Comparison of ENCODE assay signal across 8 cellular contexts in the genomic region with DNA sequence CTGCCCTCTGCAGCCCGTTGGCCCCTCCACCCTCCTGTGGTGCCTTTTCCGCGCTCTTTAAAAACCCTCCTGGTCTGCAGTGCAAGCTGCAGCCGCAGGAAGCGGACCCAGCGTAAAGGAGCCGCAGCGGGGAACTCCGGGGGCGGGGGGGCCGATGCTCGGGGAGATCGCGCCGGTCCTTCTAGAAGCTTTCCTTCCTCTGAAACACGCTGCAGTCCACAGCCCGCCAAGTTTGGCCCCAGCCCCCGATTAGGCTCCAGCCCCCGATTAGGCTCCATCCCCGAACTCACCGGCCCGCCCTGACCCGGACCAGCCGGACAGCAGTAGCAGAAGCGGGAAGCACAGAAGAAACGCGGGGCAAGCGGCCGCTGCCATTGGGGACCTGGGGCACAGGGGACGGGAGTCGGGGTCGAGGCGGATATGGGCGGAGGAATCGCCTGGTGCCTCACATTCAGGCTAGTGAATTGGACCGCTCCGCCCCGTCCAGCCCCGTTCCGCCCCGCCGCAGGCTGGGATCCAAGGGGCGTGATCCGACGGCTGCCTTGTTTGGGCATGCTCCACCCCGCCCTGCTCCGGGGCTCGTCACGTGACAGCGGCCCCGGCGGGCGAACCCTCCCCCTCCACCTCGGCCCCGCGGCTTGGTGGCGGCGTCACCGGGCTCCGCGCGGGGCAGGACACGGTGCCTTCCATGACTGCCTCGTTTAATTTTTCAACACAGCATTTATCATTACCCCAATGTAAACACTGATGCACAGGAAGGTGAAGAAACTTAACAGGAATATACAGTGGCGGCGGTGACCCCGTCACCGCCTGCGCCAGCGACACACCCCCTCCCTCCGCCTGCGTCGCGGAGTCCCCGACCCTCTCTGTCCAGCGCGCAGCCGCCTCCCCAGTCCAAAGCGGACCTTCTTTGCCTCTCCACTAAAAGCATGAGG. TPM values are rescaled to one million over a fixed set of nuclear protein-coding genes. Genes with fewer than 3 reads are reported as not detected.
DNase-seq lines count a peak whose midpoint lies in the region; ATAC-seq, FAIRE-seq and TF ChIP-seq lines count a peak whose summit lies in the region.

No MANE protein-coding gene starts in this region.

- no peaks in the 10 kb centered on the region for H3K36me3 ChIP-seq in A673 (ENCODE audit: insufficient read depth, low read length, poor library complexity, severe bottlenecking)
- H3K36me3 ChIP-seq in WERI-Rb-1, result no peaks in the 10 kb centered on the region
- no peaks in the 10 kb centered on the region for H3K36me3 ChIP-seq in mammary epithelial cell (ENCODE audit: insufficient read depth, low read length)
- H3K36me3 ChIP-seq in small intestine (ENCODE audit: control insufficient read depth in 2 of 2, insufficient read depth in 2 of 2, low read length in 2 of 2), result no peaks in the 10 kb centered on the region

- peak; percentile 38 for TF ChIP-seq POLR2A in GM18526 (IDR thresholded peaks at IDR 0.05; ENCODE audit: extremely low read depth, insufficient read length)

- DNase-seq in A673 (ENCODE audit: low spot score), result peak; percentile 94
- peak; percentile 94 for DNase-seq in NCI-H2196 (lab: John Stamatoyannopoulos, UW; ENCODE audit: unreplicated experiment)
- DNase-seq in WERI-Rb-1, result peak; percentile 96
- peak; percentile 88 for DNase-seq in mammary epithelial cell
- DNase-seq in iPS-NIHi7 (ENCODE audit: extremely low spot score), result peak; percentile 99
- DNase-seq in small intestine, result peak; percentile 89

- intact Hi-C loops in A673 (cut with micrococcal nuclease; ENCODE audit: unreplicated experiment) (no loop called here), mammary epithelial cell (cut with micrococcal nuclease) (loop anchor here (1.0 kb wide), 1 partner anchor 64 kb away; the partner anchor contains the start of gene ULBP3)

- H3K79me2 ChIP-seq in mammary epithelial cell (ENCODE audit: insufficient read depth, low read length), result no peaks in the 10 kb centered on the region

- TF ChIP-seq CTCF in A673 (conservative IDR thresholded peaks at IDR 0.05; ENCODE audit: low read depth, low read length), result no peak
- 0 out of 2 replicates have a peak, but pooled peaks have one; percentile 17 for TF ChIP-seq CTCF in WERI-Rb-1 (IDR thresholded peaks at IDR 0.05; ENCODE audit: low read depth, low read length)
- TF ChIP-seq CTCF in mammary epithelial cell (conservative IDR thresholded peaks at IDR 0.05 in 1 of 2, IDR thresholded peaks at IDR 0.05 in 1 of 2; ENCODE audit: extremely low read depth in 1 of 2, insufficient read depth in 1 of 2, low read depth in 1 of 2, low read length in 2 of 2), result no peak

- ATAC-seq in HG03097 (IDR thresholded peaks at IDR 0.05; ENCODE audit: low FRiP score, unreplicated experiment), result peak; percentile 58

- 28% methylated on average over 19 of the region's 79 CpGs for WGBS in mammary epithelial cell (ENCODE audit: low coverage, missing lambda C conversion rate)
- 0 to 1% (median 1%) methylated on average over 72 to 79 of the region's 79 CpGs for WGBS in small intestine, 3 donors

- peak overlapping the region; percentile 98 for H3K4me2 ChIP-seq in mammary epithelial cell (ENCODE audit: insufficient read depth, low read depth, low read length)

- peak overlapping the region; percentile 99 for H2AFZ ChIP-seq in mammary epithelial cell (ENCODE audit: low read depth, low read length)

- H4K20me1 ChIP-seq in mammary epithelial cell (ENCODE audit: insufficient read depth, low read length), result no peaks in the 10 kb centered on the region

- peak overlapping the region; percentile 79 for H3K4me3 ChIP-seq in A673 (ENCODE audit: low read depth, low read length, poor library complexity, severe bottlenecking)
- H3K4me3 ChIP-seq in WERI-Rb-1 (ENCODE audit: low read depth, low read length), result peak overlapping the region; percentile 69
- H3K4me3 ChIP-seq in mammary epithelial cell (replicated peaks in 1 of 3; ENCODE audit: insufficient read depth in 1 of 3, low read depth in 2 of 3, low read length in 3 of 3), result peak overlapping the region; percentile 66 to 88 (median 75)
- peak overlapping the region; percentile 46 to 52 for H3K4me3 ChIP-seq in small intestine (ENCODE audit: low read depth in 1 of 2, low read length in 2 of 2)

- no peaks in the 10 kb centered on the region for H3K4me1 ChIP-seq in A673 (ENCODE audit: insufficient read depth, low read length, poor library complexity, severe bottlenecking)
- H3K4me1 ChIP-seq in mammary epithelial cell (ENCODE audit: insufficient read depth, low read length), result peaks cover 14% of the 10 kb centered on the region
- peaks cover 0 to 2% of the 10 kb centered on the region in 2 donors for H3K4me1 ChIP-seq in small intestine (ENCODE audit: control insufficient read depth in 2 of 2, insufficient read depth in 1 of 2, low read depth in 1 of 2, low read length in 1 of 2)

- H3K27me3 ChIP-seq in A673 (replicated peaks; ENCODE audit: insufficient read depth, low read depth, low read length, poor library complexity), result peaks cover 5% of the 10 kb centered on the region
- peaks cover 15% of the 10 kb centered on the region for H3K27me3 ChIP-seq in WERI-Rb-1 (ENCODE audit: insufficient read depth, low read depth, severe bottlenecking)
- no peaks in the 10 kb centered on the region for H3K27me3 ChIP-seq in mammary epithelial cell (ENCODE audit: insufficient read depth, low read length)
- H3K27me3 ChIP-seq in small intestine (ENCODE audit: control insufficient read depth in 2 of 2, insufficient read depth in 2 of 2, low read length in 2 of 2), result peaks cover 0 to 8% of the 10 kb centered on the region in 2 donors

- no TSS peak for BruUV-seq in A673 (replicated peaks; lab: Mats Ljungman, UMichigan)
- no TSS peak for BruUV-seq in mammary epithelial cell (replicated peaks; lab: Mats Ljungman, UMichigan)

- no peak for FAIRE-seq in small intestine (lab: Jason Lieb, UNC)

- CTCF ChIA-PET in A673 (lab: Charles Lee), result no interaction called here
- CTCF ChIA-PET in mammary epithelial cell (lab: Charles Lee; ENCODE audit: low non-redundant PET), result interaction anchor here (0.7 kb wide), 1 partner anchor 371 kb away, joined by 5 read pairs; no protein-coding TSS in a partner anchor

- POLR2A ChIA-PET in A673 (lab: Charles Lee; ENCODE audit: low non-redundant PET), result interaction anchor here (0.7 kb wide), 1 partner anchor 413 kb away, joined by 4 read pairs; no protein-coding TSS in a partner anchor

- dilution Hi-C loops in mammary epithelial cell (cut with HindIII; ENCODE audit: low sequenced_read_pairs), result no loop called here

- in situ Hi-C loops in mammary epithelial cell (cut with MboI; ENCODE audit: low sequenced_read_pairs in 2 of 2), result loop anchor here in 1 of 2 donors (25.0 kb wide), 1 partner anchor 168 kb away; no protein-coding TSS in a partner anchor

- no peaks in the 10 kb centered on the region for H3K9me3 ChIP-seq in A673 (ENCODE audit: low read depth, low read length, poor library complexity, severe bottlenecking)
- no peaks in the 10 kb centered on the region for H3K9me3 ChIP-seq in WERI-Rb-1 (ENCODE audit: severe bottlenecking)
- no peaks in the 10 kb centered on the region for H3K9me3 ChIP-seq in mammary epithelial cell (replicated peaks; ENCODE audit: insufficient read depth, low read length)
- no peaks in the 10 kb centered on the region for H3K9me3 ChIP-seq in small intestine (ENCODE audit: control insufficient read depth, low read depth)

- H3K27ac ChIP-seq in A673 (ENCODE audit: low read depth, low read length, poor library complexity, severe bottlenecking) (peak overlapping the region; percentile 58), WERI-Rb-1 (peak overlapping the region; percentile 61), mammary epithelial cell (ENCODE audit: insufficient read depth, low read depth, low read length) (no peak overlapping the region), small intestine (ENCODE audit: low read depth in 1 of 2, low read length in 1 of 2) (no peak overlapping the region)

- peak overlapping the region; percentile 51 for H3K9ac ChIP-seq in mammary epithelial cell (ENCODE audit: insufficient read depth, low read length)

RNA-seq across cellular contexts. Expression of gene RAET1L, which starts 20.3 kb away (rescaled TPM):
- total RNA-seq in A673 (2021) (not detected in 2 replicates), mammary epithelial cell (1 to 10 TPM; 1.0 to 2.6 TPM)
- polyA plus RNA-seq in mammary epithelial cell (3.3 TPM), small intestine (not detected)
- polyA minus RNA-seq in mammary epithelial cell, result not detected

RNA-seq across cellular contexts. Expression of gene ULBP1, which starts 41.3 kb away (rescaled TPM):
- total RNA-seq in A673 (2021) (5.2 and 7.0 TPM in 2 replicates), mammary epithelial cell (10 to 100 TPM in 1 of 2 donors, 1 to 10 TPM in 1; 5.2 to 23.5 TPM)
- polyA plus RNA-seq in mammary epithelial cell (1.3 TPM), small intestine (under 1 TPM in 1 of 3 donors, not detected in 2; 0.36 TPM)
- not detected for polyA minus RNA-seq in mammary epithelial cell

Comparison
In these comparisons a context has a peak if more than half of its experiments do, and no peak if none do; other contexts are left out.
1. H3K27ac ChIP-seq: peak in A673 (single experiment) and WERI-Rb-1 (single experiment); none in mammary epithelial cell (single experiment) and small intestine (0 of 2).
2. Peak in every context shown above with its lines, with median percentiles within 50 percentile points of each other: DNase-seq and H3K4me3 ChIP-seq.